Comparison of ENCODE assay signal across 8 cellular contexts in the genomic region with DNA sequence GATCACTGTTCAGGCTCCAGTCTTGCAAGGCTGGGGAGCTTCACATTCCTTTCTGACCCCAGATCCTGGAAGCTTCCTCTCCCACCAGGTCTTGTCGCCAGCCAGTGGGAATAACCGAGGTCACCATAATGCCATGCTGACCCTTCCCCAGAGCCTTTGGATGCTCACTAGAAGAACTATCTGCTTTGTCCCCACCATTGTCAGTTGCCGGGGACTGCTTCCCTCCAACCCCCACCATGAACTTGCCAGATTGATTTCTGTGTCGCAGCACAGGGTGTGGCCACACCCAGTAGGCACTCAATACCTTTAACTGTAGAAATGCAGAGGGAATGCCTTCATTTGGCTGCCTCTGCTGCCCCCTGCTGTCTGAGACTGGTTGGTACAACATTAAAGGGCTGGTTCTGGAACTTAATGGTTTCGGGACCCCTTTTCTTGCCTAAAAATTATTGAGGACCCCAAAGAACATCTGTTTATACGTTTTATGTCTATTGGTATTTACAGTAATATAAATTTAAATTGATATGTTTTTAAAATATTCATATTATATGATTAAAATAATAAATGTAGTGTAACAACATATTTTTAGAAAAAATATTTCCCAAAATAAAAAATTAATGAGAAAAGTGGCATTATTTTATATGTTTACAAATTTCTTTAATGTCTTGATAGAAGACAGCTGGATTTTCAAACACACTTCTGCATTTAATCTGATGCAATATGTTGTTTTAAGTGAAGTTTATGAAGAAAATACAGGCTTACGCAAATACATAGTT. TPM values are rescaled to one million over a fixed set of nuclear protein-coding genes. Genes with fewer than 3 reads are reported as not detected.
DNase-seq lines count a peak whose midpoint lies in the region; ATAC-seq, FAIRE-seq and TF ChIP-seq lines count a peak whose summit lies in the region.

No MANE protein-coding gene starts in this region.

- no peaks in the 10 kb centered on the region for H3K9me3 ChIP-seq in mucosa of descending colon

- intact Hi-C loops in mucosa of descending colon (cut with DNase I, micrococcal nuclease), result loop anchor here (2.0 kb wide), 1 partner anchor 88 kb away; no protein-coding TSS in a partner anchor

- ATAC-seq in mucosa of descending colon (peak; percentile 83), HG03139 (IDR thresholded peaks at IDR 0.05; ENCODE audit: unreplicated experiment) (no peak)

- FAIRE-seq in endometrium (lab: Jason Lieb, UNC), result peak; percentile 51

- DNase-seq in COR-L47 (lab: John Stamatoyannopoulos, UW) (peak; percentile 69), HT-29 (ENCODE audit: low spot score) (peak; percentile 95), NOMO-1 treated with DMSO at 0.1 percent for 48 hours (lab: John Stamatoyannopoulos, UW; ENCODE audit: unreplicated experiment) (peak; percentile 66), mucosa of descending colon (peak; percentile 63 to 84 (median 79))
- DNase-seq in activated CD8-positive, alpha-beta memory T cell treated with anti-CD3 and anti-CD28 coated beads for 1 hour (ENCODE audit: extremely low read depth in 1 of 2, low read depth in 1 of 2), result peak; percentile 55 to 68
- peak; percentile 70 for DNase-seq in stimulated activated CD8-positive, alpha-beta memory T cell treated with anti-CD3 and anti-CD28 coated beads, Interleukin-7, amount 100 ng/mL, for 24 hours (ENCODE audit: low read depth)

- peak; percentile 64 for TF ChIP-seq CTCF in mucosa of descending colon (IDR thresholded peaks at IDR 0.05)

- no peaks in the 10 kb centered on the region for H3K36me3 ChIP-seq in mucosa of descending colon (ENCODE audit: low read depth)

- H3K4me3 ChIP-seq in mucosa of descending colon, result no peak overlapping the region

- H3K4me1 ChIP-seq in mucosa of descending colon (ENCODE audit: low read depth), result no peaks in the 10 kb centered on the region

RNA-seq across cellular contexts. Expression of gene GDPD5, which starts 6.6 kb away (rescaled TPM):
- total RNA-seq in HT-29 (2014; rRNA removed; shearing (Covaris generic)), result 2.8 and 4.0 TPM in 2 replicates
- total RNA-seq in mucosa of descending colon, result 1 to 10 TPM; 3.0 to 7.7 (median 4.6) TPM

RNA-seq across cellular contexts. Expression of gene SERPINH1, which starts 29.7 kb away (rescaled TPM):
- total RNA-seq in HT-29 (2014; rRNA removed; shearing (Covaris generic)), result 138 and 141 TPM in 2 replicates
- total RNA-seq in mucosa of descending colon, result 10 to 100 TPM; 44.1 to 87.0 (median 50.5) TPM
